In genomic region chr19:10380311-10381102, GRCh38 we compare ENCODE assay signal across 8 cellular contexts. TPM values are rescaled to one million over a fixed set of nuclear protein-coding genes. Genes with fewer than 3 reads are reported as not detected.
DNase-seq lines count a peak whose midpoint lies in the region; ATAC-seq and TF ChIP-seq lines count a peak whose summit lies in the region.

Gene TYK2, minus strand, starts transcription at chr19:10380572. Its CDS starts 2,166 bp downstream, at chr19:10378406.

- TF ChIP-seq CTCF in AG10803 (conservative IDR thresholded peaks at IDR 0.05; ENCODE audit: low read length): no peak

- peak within 1 kb of the TSS; percentile 94 for H3K4me3 ChIP-seq in AG10803 (ENCODE audit: low read length)

- DNase-seq in AG10803 (ENCODE audit: low read depth) (peak; percentile 98), NCI-H460 (ENCODE audit: extremely low read depth, low read depth) (peak; percentile 98), cerebellar nuclear complex (lab: John Stamatoyannopoulos, UW) (peak; percentile 80 to 98), islet precursor cell (peak; percentile 99)
- peak; percentile 98 for DNase-seq in activated CD4-positive, CD25-positive, alpha-beta regulatory T cell treated with anti-CD3 and anti-CD28 coated beads, Interleukin-2, amount 50 U/mL, for 72 hours
- peak; percentile 94 to 99 (median 94) for DNase-seq in stimulated activated CD4-positive, alpha-beta T cell treated with anti-CD3 and anti-CD28 coated beads, Interleukin-12 subunit alpha, Interleukin-12 subunit beta, amount 100 ng/mL, for 48 hours (ENCODE audit: low read depth in 2 of 3, low spot score in 1 of 3)

- ATAC-seq in GM19043 (IDR thresholded peaks at IDR 0.05; ENCODE audit: low read depth, unreplicated experiment) (peak; percentile 86), HG03378 (IDR thresholded peaks at IDR 0.05; ENCODE audit: unreplicated experiment) (peak; percentile 80)

RNA-seq across cellular contexts. Expression of gene TYK2, which starts in this region (rescaled TPM):
- 43.4 and 43.9 TPM in 2 replicates for total RNA-seq in NCI-H460 (2014; rRNA removed; shearing (Covaris generic))
- polyA plus RNA-seq in NCI-H460 (2014; cell fraction: nucleus; rRNA removed): 191 and 245 TPM in 2 replicates

Comparison
In these comparisons a context has a peak if more than half of its experiments do, and no peak if none do; other contexts are left out.
1. Peak in every context shown above with its lines: DNase-seq, ATAC-seq and H3K4me3 ChIP-seq.